ENCODE assay signal across 30 cellular contexts in genomic region chr18:46953195-46953594, GRCh38.
"Had no signal": no experiment of that assay in that cellular context is flagged by ENCODE, and none has a peak within 500 bp of the region (broad histone marks: within the 10 kb centered on the region; RNA-seq: fewer than 3 reads in every experiment).

No MANE protein-coding gene starts in this region.

- H3K4me3 ChIP-seq: breast epithelium, esophagus squamous epithelium, gastrocnemius medialis, left ventricle myocardium inferior, lung, mucosa of descending colon, ovary, prostate gland, spleen, suprapubic skin, tibial artery, upper lobe of right lung had no signal

- H3K4me3 Mint-ChIP-seq: activated CD4-positive, alpha-beta memory T cell treated with anti-CD3 and anti-CD28 coated beads, Interleukin-2, amount 10 ng/mL, durations not matched to agents 7 days and 5 days; activated CD4-positive, alpha-beta T cell treated with anti-CD3 and anti-CD28 coated beads, Interleukin-2, amount 10 ng/mL, durations not matched to agents 7 days and 5 days; activated naive CD4-positive, alpha-beta T cell treated with anti-CD3 and anti-CD28 coated beads, Interleukin-2, amount 50 U/mL, for 24 hours; activated naive CD8-positive, alpha-beta T cell treated with anti-CD3 and anti-CD28 coated beads, Interleukin-2, amount 50 U/mL, for 24 hours; activated T-cell treated with anti-CD3 and anti-CD28 coated beads, Interleukin-2, amount 50 U/mL, for 4 hours; activated T-helper 17 cell treated with anti-CD3 and anti-CD28 coated beads, Interleukin-2, amount 50 U/mL, for 72 hours; nephron; T-helper 1 cell treated with Interleukin-12 subunit alpha and Interleukin-12 subunit beta and Interleukin-4 antibody, amounts not matched to agents 30 μg/mL and 1 μg/mL, for 36 hours had no signal

- H3K27me3 ChIP-seq: breast epithelium, esophagus squamous epithelium, gastrocnemius medialis, ovary, suprapubic skin, tibial artery, upper lobe of right lung had no signal

- H3K27ac Mint-ChIP-seq: activated CD4-positive, alpha-beta memory T cell treated with anti-CD3 and anti-CD28 coated beads, Interleukin-2, amount 10 ng/mL, durations not matched to agents 7 days and 5 days; activated CD4-positive, alpha-beta T cell treated with anti-CD3 and anti-CD28 coated beads, Interleukin-2, amount 10 ng/mL, durations not matched to agents 7 days and 5 days; activated naive CD4-positive, alpha-beta T cell treated with anti-CD3 and anti-CD28 coated beads, Interleukin-2, amount 50 U/mL, for 24 hours; activated naive CD8-positive, alpha-beta T cell treated with anti-CD3 and anti-CD28 coated beads, Interleukin-2, amount 50 U/mL, for 24 hours; activated T-helper 17 cell treated with anti-CD3 and anti-CD28 coated beads, Interleukin-2, amount 50 U/mL, for 72 hours; nephron; T-helper 1 cell treated with Interleukin-12 subunit alpha and Interleukin-12 subunit beta and Interleukin-4 antibody, amounts not matched to agents 30 μg/mL and 1 μg/mL, for 36 hours had no signal

- H3K27ac ChIP-seq: breast epithelium, epithelial cell of prostate, esophagus squamous epithelium, gastrocnemius medialis, left ventricle myocardium inferior, ovary, prostate gland, spleen, suprapubic skin, tibial artery, upper lobe of right lung had no signal

- H3K9me3 Mint-ChIP-seq: activated CD4-positive, alpha-beta memory T cell treated with anti-CD3 and anti-CD28 coated beads, Interleukin-2, amount 10 ng/mL, durations not matched to agents 7 days and 5 days; activated CD4-positive, alpha-beta T cell treated with anti-CD3 and anti-CD28 coated beads, Interleukin-2, amount 10 ng/mL, durations not matched to agents 7 days and 5 days; activated naive CD4-positive, alpha-beta T cell treated with anti-CD3 and anti-CD28 coated beads, Interleukin-2, amount 50 U/mL, for 24 hours; activated naive CD8-positive, alpha-beta T cell treated with anti-CD3 and anti-CD28 coated beads, Interleukin-2, amount 50 U/mL, for 24 hours; activated T-cell treated with anti-CD3 and anti-CD28 coated beads, Interleukin-2, amount 50 U/mL, for 4 hours; activated T-helper 17 cell treated with anti-CD3 and anti-CD28 coated beads, Interleukin-2, amount 50 U/mL, for 72 hours; nephron; T-helper 1 cell treated with Interleukin-12 subunit alpha and Interleukin-12 subunit beta and Interleukin-4 antibody, amounts not matched to agents 30 μg/mL and 1 μg/mL, for 36 hours had no signal

- FAIRE-seq: islet of Langerhans had no signal

- H3K4me1 ChIP-seq: breast epithelium, esophagus squamous epithelium, gastrocnemius medialis, left ventricle myocardium inferior, prostate gland, spleen, suprapubic skin, tibial artery, upper lobe of right lung had no signal

- H3K4me1 Mint-ChIP-seq: activated CD4-positive, alpha-beta memory T cell treated with anti-CD3 and anti-CD28 coated beads, Interleukin-2, amount 10 ng/mL, durations not matched to agents 7 days and 5 days; activated CD4-positive, alpha-beta T cell treated with anti-CD3 and anti-CD28 coated beads, Interleukin-2, amount 10 ng/mL, durations not matched to agents 7 days and 5 days; activated naive CD4-positive, alpha-beta T cell treated with anti-CD3 and anti-CD28 coated beads, Interleukin-2, amount 50 U/mL, for 24 hours; activated naive CD8-positive, alpha-beta T cell treated with anti-CD3 and anti-CD28 coated beads, Interleukin-2, amount 50 U/mL, for 24 hours; activated T-helper 17 cell treated with anti-CD3 and anti-CD28 coated beads, Interleukin-2, amount 50 U/mL, for 72 hours; nephron had no signal

- H3K36me3 ChIP-seq: breast epithelium, esophagus squamous epithelium, gastrocnemius medialis, left ventricle myocardium inferior, ovary, prostate gland, spleen, suprapubic skin, tibial artery, upper lobe of right lung had no signal

- ATAC-seq: activated naive CD8-positive, alpha-beta T cell treated with anti-CD3 and anti-CD28 coated beads, Interleukin-2, amount 50 U/mL, for 24 hours; activated T-cell treated with anti-CD3 and anti-CD28 coated beads, Interleukin-2, amount 50 U/mL, for 4 hours; activated T-helper 17 cell treated with anti-CD3 and anti-CD28 coated beads, Interleukin-2, amount 50 U/mL, for 72 hours; mucosa of descending colon; upper lobe of right lung had no signal

- H3K36me3 Mint-ChIP-seq: activated naive CD4-positive, alpha-beta T cell treated with anti-CD3 and anti-CD28 coated beads, Interleukin-2, amount 50 U/mL, for 24 hours had no signal

- H3K9me3 ChIP-seq: breast epithelium, esophagus squamous epithelium, gastrocnemius medialis, left ventricle myocardium inferior, mucosa of descending colon, ovary, prostate gland, spleen, suprapubic skin, tibial artery, upper lobe of right lung had no signal

- DNase-seq: activated CD4-positive, alpha-beta memory T cell treated with anti-CD3 and anti-CD28 coated beads, Interleukin-2, amount 10 ng/mL, durations not matched to agents 7 days and 5 days; activated CD4-positive, alpha-beta T cell treated with anti-CD3 and anti-CD28 coated beads for 1 hour; activated CD4-positive, alpha-beta T cell treated with anti-CD3 and anti-CD28 coated beads, Interleukin-2, amount 10 ng/mL, durations not matched to agents 7 days and 5 days; activated CD8-positive, alpha-beta memory T cell treated with anti-CD3 and anti-CD28 coated beads, Interleukin-2, amount 50 U/mL, for 48 hours; activated naive CD8-positive, alpha-beta T cell treated with anti-CD3 and anti-CD28 coated beads, Interleukin-2, amount 50 U/mL, for 24 hours; activated T-cell treated with anti-CD3 and anti-CD28 coated beads, Interleukin-2, amount 50 U/mL, for 4 hours; central memory CD4-positive, alpha-beta T cell; dermis blood vessel endothelial cell; effector CD4-positive, alpha-beta T cell; esophagus squamous epithelium; glutamatergic neuron; left ventricle myocardium inferior; mucosa of descending colon; ovary; spleen; stimulated activated naive CD4-positive, alpha-beta T cell; T-helper 9 cell; tibial artery; upper lobe of right lung had no signal
